In genomic region chr1:163076044-163076443, GRCh38 we compare ENCODE assay signal across 35 cellular contexts. TPM values are rescaled to one million over a fixed set of nuclear protein-coding genes. Genes with fewer than 3 reads are reported as not detected.
"Had no signal": no experiment of that assay in that cellular context is flagged by ENCODE, and none has a peak within 500 bp of the region (broad histone marks: within the 10 kb centered on the region; RNA-seq: fewer than 3 reads in every experiment).

No MANE protein-coding gene starts in this region.

- H3K36me3 ChIP-seq: adrenal gland, SJSA1 had no signal

- H3K9me3 ChIP-seq: adrenal gland, body of pancreas, SJSA1 had no signal

- H3K36me3 Mint-ChIP-seq: activated CD4-positive, alpha-beta memory T cell treated with anti-CD3 and anti-CD28 coated beads for 36 hours; activated naive CD4-positive, alpha-beta T cell treated with anti-CD3 and anti-CD28 coated beads, Interleukin-2, amount 50 U/mL, for 72 hours had no signal

- H3K4me1 ChIP-seq: adrenal gland, body of pancreas had no signal

- H3K9me3 Mint-ChIP-seq: activated B cell treated with CpG ODN at 0.5 μM for 24 hours; activated CD4-positive, alpha-beta memory T cell treated with anti-CD3 and anti-CD28 coated beads for 36 hours; activated naive CD4-positive, alpha-beta T cell treated with anti-CD3 and anti-CD28 coated beads for 36 hours; activated naive CD4-positive, alpha-beta T cell treated with anti-CD3 and anti-CD28 coated beads, Interleukin-2, amount 50 U/mL, for 72 hours; activated T-cell treated with anti-CD3 and anti-CD28 coated beads, Interleukin-2, amount 50 U/mL, for 4 hours; activated T-helper 1 cell treated with anti-CD3 and anti-CD28 coated beads, Interleukin-12 subunit alpha, Interleukin-12 subunit beta, Interleukin-2, Interleukin-4 antibody, amounts not matched to agents 30 ng/mL and 10 ng/mL and 1 ng/mL, durations not matched to agents 14 hours and 24 hours and 36 hours had no signal

- FAIRE-seq: bronchial epithelial cell had no signal

- DNase-seq: activated B cell treated with CpG ODN at 0.5 μM for 24 hours; activated CD4-positive, alpha-beta memory T cell treated with anti-CD3 and anti-CD28 coated beads for 36 hours; activated CD4-positive, alpha-beta T cell treated with anti-CD3 and anti-CD28 coated beads for 4 hours; activated CD4-positive, alpha-beta T cell treated with anti-CD3 and anti-CD28 coated beads, Interleukin-2, amount 50 U/mL, for 1 hour; activated CD4-positive, CD25-positive, alpha-beta regulatory T cell treated with anti-CD3 and anti-CD28 coated beads, Interleukin-2, amount 50 U/mL, for 72 hours; activated CD8-positive, alpha-beta memory T cell treated with anti-CD3 and anti-CD28 coated beads, Interleukin-2, amount 50 U/mL, for 4 hours; activated gamma-delta T cell treated with Interleukin-2 at 50 U/mL for 16 hours; activated naive CD4-positive, alpha-beta T cell treated with anti-CD3 and anti-CD28 coated beads for 36 hours; activated T-cell treated with anti-CD3 and anti-CD28 coated beads for 4 hours; activated T-cell treated with anti-CD3 and anti-CD28 coated beads, Interleukin-2, amount 50 U/mL, for 4 hours; adrenal gland; body of pancreas; caudate nucleus; cerebellar nuclear complex; NCI-H1105; NCI-H1417 treated with DMSO at 0.1 percent for 48 hours; NCI-H187 treated with DMSO at 0.1 percent for 48 hours; NCI-H2081; NCI-H2171 treated with DMSO at 0.1 percent for 48 hours; NCI-H2227 treated with DMSO at 0.1 percent for 48 hours; NCI-H446; NCI-H510A treated with DMSO at 0.1 percent for 48 hours; NCI-H526 treated with DMSO at 0.1 percent for 48 hours; NCI-H774; RPMI8226; SHP77 treated with DMSO at 0.1 percent for 48 hours; SW 1271; T-helper 1 cell; T-helper 2 cell; T-helper 9 cell had no signal

- H3K27ac Mint-ChIP-seq: activated B cell treated with CpG ODN at 0.5 μM for 24 hours; activated CD4-positive, alpha-beta memory T cell treated with anti-CD3 and anti-CD28 coated beads for 36 hours; activated naive CD4-positive, alpha-beta T cell treated with anti-CD3 and anti-CD28 coated beads for 36 hours; activated naive CD4-positive, alpha-beta T cell treated with anti-CD3 and anti-CD28 coated beads, Interleukin-2, amount 50 U/mL, for 72 hours; activated T-helper 1 cell treated with anti-CD3 and anti-CD28 coated beads, Interleukin-12 subunit alpha, Interleukin-12 subunit beta, Interleukin-2, Interleukin-4 antibody, amounts not matched to agents 30 ng/mL and 10 ng/mL and 1 ng/mL, durations not matched to agents 14 hours and 24 hours and 36 hours had no signal

- H3K4me1 Mint-ChIP-seq: activated B cell treated with CpG ODN at 0.5 μM for 24 hours had no signal

- H3K4me3 Mint-ChIP-seq: activated B cell treated with CpG ODN at 0.5 μM for 24 hours; activated CD4-positive, alpha-beta memory T cell treated with anti-CD3 and anti-CD28 coated beads for 36 hours; activated naive CD4-positive, alpha-beta T cell treated with anti-CD3 and anti-CD28 coated beads for 36 hours; activated T-cell treated with anti-CD3 and anti-CD28 coated beads, Interleukin-2, amount 50 U/mL, for 4 hours; activated T-helper 1 cell treated with anti-CD3 and anti-CD28 coated beads, Interleukin-12 subunit alpha, Interleukin-12 subunit beta, Interleukin-2, Interleukin-4 antibody, amounts not matched to agents 30 ng/mL and 10 ng/mL and 1 ng/mL, durations not matched to agents 14 hours and 24 hours and 36 hours had no signal

- ATAC-seq: activated naive CD4-positive, alpha-beta T cell treated with anti-CD3 and anti-CD28 coated beads, Interleukin-2, amount 50 U/mL, for 72 hours; activated T-cell treated with anti-CD3 and anti-CD28 coated beads, Interleukin-2, amount 50 U/mL, for 4 hours; body of pancreas; Panc1 had no signal

- H3K4me3 ChIP-seq: adrenal gland, body of pancreas, SJSA1 had no signal

- H3K27me3 ChIP-seq: adrenal gland, body of pancreas, SJSA1 had no signal

RNA-seq across cellular contexts. Expression of gene RGS4, which starts 6.9 kb away (rescaled TPM):
- total RNA-seq: activated B cell treated with CpG ODN at 0.5 μM for 24 hours; activated CD4-positive, alpha-beta memory T cell treated with anti-CD3 and anti-CD28 coated beads for 36 hours; activated naive CD4-positive, alpha-beta T cell treated with anti-CD3 and anti-CD28 coated beads for 36 hours; activated naive CD4-positive, alpha-beta T cell treated with anti-CD3 and anti-CD28 coated beads, Interleukin-2, amount 50 U/mL, for 72 hours; activated T-cell treated with anti-CD3 and anti-CD28 coated beads, Interleukin-2, amount 50 U/mL, for 4 hours; activated T-helper 1 cell treated with anti-CD3 and anti-CD28 coated beads, Interleukin-12 subunit alpha, Interleukin-12 subunit beta, Interleukin-2, Interleukin-4 antibody, amounts not matched to agents 30 ng/mL and 10 ng/mL and 1 ng/mL, durations not matched to agents 14 hours and 24 hours and 36 hours had no signal
